Comparison of ENCODE assay signal across 19 cellular contexts in genomic region chr21:44423312-44423821, GRCh38. TPM values are rescaled to one million over a fixed set of nuclear protein-coding genes. Genes with fewer than 3 reads are reported as not detected.
A peak's percentile ranks its signal among the peaks of the same experiment; 100 is the strongest.
DNase-seq lines count a peak whose midpoint lies in the region; TF ChIP-seq lines count a peak whose summit lies in the region.
"Had no signal": no experiment of that assay in that cellular context is flagged by ENCODE, and none has a peak within 500 bp of the region (broad histone marks: within the 10 kb centered on the region; RNA-seq: fewer than 3 reads in every experiment).

No MANE protein-coding gene starts in this region.

- peaks cover 0 to 5% (median 4%) of the 10 kb centered on the region in 3 experiments; a peak in 4 of 7 replicates for H3K36me3 Mint-ChIP-seq in H9 (ENCODE audit: insufficient read depth in 1 of 3, low read depth in 3 of 3)

- H3K4me3 Mint-ChIP-seq in H9 = no peak overlapping the region
- H3K4me3 Mint-ChIP-seq: CD14-positive monocyte had no signal

- WGBS in H9 (ENCODE audit: extremely low coverage, insufficient read length, low lambda C conversion rate) = no CpG with 5 or more reads among the region's 12 CpGs

- H3K27ac ChIP-seq in H9 (ENCODE audit: insufficient read length, low read depth, low read length) = no peak overlapping the region
- peak overlapping the region in 5 of 59 donors; percentile 7 to 40 (median 16) for H3K27ac ChIP-seq in dorsolateral prefrontal cortex
- H3K27ac ChIP-seq: body of pancreas, gastrocnemius medialis, lower lobe of right lung, prostate gland had no signal

- no peak overlapping the region for H2BK12ac ChIP-seq in H9 (ENCODE audit: insufficient read length, low read depth, low read length)

- no peak overlapping the region; a peak in 1 of 7 replicates for H3K27ac Mint-ChIP-seq in H9

- intact Hi-C loops in dorsolateral prefrontal cortex (cut with DNase I) (no loop called here), posterior cingulate gyrus (cut with DNase I) (no loop called here)

- H4K5ac ChIP-seq in H9 (ENCODE audit: insufficient read length, low read depth, low read length) = no peak overlapping the region

- peaks cover 0 to 3% of the 10 kb centered on the region in 2 experiments; a peak in 1 of 4 replicates for H3K4me1 Mint-ChIP-seq in H9
- H3K4me1 Mint-ChIP-seq: CD14-positive monocyte had no signal

- H3T11ph ChIP-seq in H9 (ENCODE audit: low read length) = no peak overlapping the region

- H2AK5ac ChIP-seq in H9 (ENCODE audit: insufficient read length, low read length) = no peak overlapping the region

- H3K23ac ChIP-seq in H9 (ENCODE audit: insufficient read length, low read depth, low read length) = no peak overlapping the region

- H3K9ac ChIP-seq in H9 (ENCODE audit: extremely low read depth, insufficient read length, low read length) = no peak overlapping the region

- no peaks in the 10 kb centered on the region for H3K27me3 ChIP-seq in H9 (ENCODE audit: insufficient read depth, low read length)
- no peaks in the 10 kb centered on the region for H3K27me3 ChIP-seq in dorsolateral prefrontal cortex
- H3K27me3 ChIP-seq: body of pancreas had no signal

- H3K4me2 ChIP-seq in H9 (ENCODE audit: insufficient read depth, insufficient read length, low read length) = no peak overlapping the region

- H2BK20ac ChIP-seq in H9 (ENCODE audit: low read depth, low read length, poor library complexity, severe bottlenecking) = no peak overlapping the region

- H4K8ac ChIP-seq in H9 (replicated peaks; ENCODE audit: insufficient read length, low read depth, low read length) = no peak overlapping the region

- H3K79me1 ChIP-seq in H9 (ENCODE audit: insufficient read depth, low read depth, low read length, poor library complexity, severe bottlenecking) = no peaks in the 10 kb centered on the region

- H3K27me3 Mint-ChIP-seq in H9 (ENCODE audit: low read depth) = no peaks in the 10 kb centered on the region; the same call in 1 of the 2 replicates

- H3K4me3 ChIP-seq in dorsolateral prefrontal cortex = no peak overlapping the region
- H3K4me3 ChIP-seq: body of pancreas, gastrocnemius medialis, HAP-1, lower lobe of right lung, prostate gland had no signal

- H3K4ac ChIP-seq in H9 (ENCODE audit: low read depth, low read length) = no peak overlapping the region

- H3K23me2 ChIP-seq in H9 (ENCODE audit: insufficient read length, low read depth, low read length, poor library complexity, severe bottlenecking) = no peaks in the 10 kb centered on the region

- H3K79me2 ChIP-seq in H9 (ENCODE audit: insufficient read depth, low read length) = no peaks in the 10 kb centered on the region

- no peaks in the 10 kb centered on the region for H4K20me1 ChIP-seq in H9 (ENCODE audit: control insufficient read depth, insufficient read depth, insufficient read length)

- no peak overlapping the region for H3K18ac ChIP-seq in H9 (ENCODE audit: insufficient read length, low read depth, low read length)

- H4K91ac ChIP-seq in H9 (ENCODE audit: insufficient read length, low read depth, low read length) = no peak overlapping the region

- H2BK120ac ChIP-seq in H9 (ENCODE audit: low read depth, low read length, poor library complexity, severe bottlenecking) = no peak overlapping the region

- H3K9me3 ChIP-seq in H9 (ENCODE audit: control insufficient read depth, low read depth, low read length) = no peaks in the 10 kb centered on the region
- H3K9me3 ChIP-seq: body of pancreas, gastrocnemius medialis, HAP-1, lower lobe of right lung, prostate gland had no signal

- H3K9me3 Mint-ChIP-seq in H9 = peaks cover 10% of the 10 kb centered on the region in 2 experiments

- TF ChIP-seq CTCF in H9 (conservative IDR thresholded peaks at IDR 0.05) (no peak), dorsolateral prefrontal cortex (IDR thresholded peaks at IDR 0.05 in 54 of 56, conservative IDR thresholded peaks at IDR 0.05 in 2 of 56; ENCODE audit: low read depth in 1 of 56, partially characterized antibody in 56 of 56) (no peak)

- no peak overlapping the region for H3K56ac ChIP-seq in H9 (ENCODE audit: insufficient read length, low read depth, low read length)

- peak; percentile 18 for DNase-seq in activated CD4-positive, CD25-positive, alpha-beta regulatory T cell treated with anti-CD3 and anti-CD28 coated beads, Interleukin-2, amount 50 U/mL, for 72 hours
- no peak for DNase-seq in activated CD4-positive, CD25-positive, alpha-beta regulatory T cell (lab: John Stamatoyannopoulos, UW)
- DNase-seq in H9 (peak; percentile 25), dorsolateral prefrontal cortex (peak in 7 of 10 donors; percentile 2 to 40 (median 21)), posterior cingulate gyrus (peak in 7 of 10 donors; percentile 3 to 79 (median 23)), HK-2 (ENCODE audit: unreplicated experiment) (no peak), HCEC 1CT (no peak)
- DNase-seq in stimulated activated CD4-positive, alpha-beta T cell treated with anti-CD3 and anti-CD28 coated beads, Interleukin-4, amount 100 ng/mL, for 1 hour = no peak
- DNase-seq: activated naive CD4-positive, alpha-beta T cell treated with anti-CD3 and anti-CD28 coated beads, Interleukin-2, amount 50 U/mL, for 16 hours; cortex of kidney; lower lobe of right lung; NCI-H1048; NCI-H2081 treated with DMSO at 0.1 percent for 48 hours; stimulated activated naive CD4-positive, alpha-beta T cell treated with Interleukin-2 at 50 U/mL for 16 hours had no signal

- H2BK15ac ChIP-seq in H9 (ENCODE audit: low read depth, low read length) = no peak overlapping the region

- no peak overlapping the region for H2BK5ac ChIP-seq in H9 (ENCODE audit: insufficient read length, low read length)

- no peaks in the 10 kb centered on the region for H3K4me1 ChIP-seq in H9 (ENCODE audit: insufficient read depth, low read length)
- H3K4me1 ChIP-seq: body of pancreas, gastrocnemius medialis, HAP-1, lower lobe of right lung, prostate gland had no signal

- no peak overlapping the region for H2AFZ ChIP-seq in H9 (ENCODE audit: low read length)

- no peak overlapping the region for H3K14ac ChIP-seq in H9 (ENCODE audit: insufficient read depth, low read length)

RNA-seq across cellular contexts. Expression of gene LRRC3, which starts 31.9 kb away (rescaled TPM):
- 2.6 and 3.1 TPM in 2 replicates for total RNA-seq in H9 (2021)
- 1 to 10 TPM in 42 of 120 experiments, under 1 TPM in 78; 0.15 to 4.1 (median 0.88) TPM for total RNA-seq in dorsolateral prefrontal cortex

Comparison
In these comparisons a context has a peak if more than half of its experiments do, and no peak if none do; other contexts are left out.
1. DNase-seq: peak in activated CD4-positive, CD25-positive, alpha-beta regulatory T cell treated with anti-CD3 and anti-CD28 coated beads, Interleukin-2, amount 50 U/mL, for 72 hours (single experiment), H9 (single experiment), dorsolateral prefrontal cortex (7 of 10) and posterior cingulate gyrus (7 of 10); none in activated CD4-positive, CD25-positive, alpha-beta regulatory T cell (0 of 4), HK-2 (single experiment), stimulated activated CD4-positive, alpha-beta T cell treated with anti-CD3 and anti-CD28 coated beads, Interleukin-4, amount 100 ng/mL, for 1 hour (single experiment) and HCEC 1CT (single experiment).